Comparison of ENCODE assay signal across 12 cellular contexts in genomic region chr2:8546319-8547283, GRCh38.
DNase-seq lines count a peak whose midpoint lies in the region; ATAC-seq and TF ChIP-seq lines count a peak whose summit lies in the region.
"Had no signal": no experiment of that assay in that cellular context is flagged by ENCODE, and none has a peak within 500 bp of the region (broad histone marks: within the 10 kb centered on the region; RNA-seq: fewer than 3 reads in every experiment).

No MANE protein-coding gene starts in this region.

- TF ChIP-seq CTCF in endodermal cell (conservative IDR thresholded peaks at IDR 0.05) (no peak), upper lobe of left lung (IDR thresholded peaks at IDR 0.05) (no peak), glutamatergic neuron (IDR thresholded peaks at IDR 0.05; ENCODE audit: partially characterized antibody, unreplicated experiment) (no peak), osteocyte (IDR thresholded peaks at IDR 0.05) (no peak)

- H3K4me3 Mint-ChIP-seq in endodermal cell, result no peak overlapping the region
- no peak overlapping the region for H3K4me3 Mint-ChIP-seq in glutamatergic neuron (ENCODE audit: unreplicated experiment)
- H3K4me3 Mint-ChIP-seq in osteocyte (ENCODE audit: unreplicated experiment), result no peak overlapping the region
- H3K4me3 Mint-ChIP-seq: CD4-positive, alpha-beta T cell had no signal

- H3K4me3 ChIP-seq in endodermal cell (ENCODE audit: low read length), result no peak overlapping the region
- no peak overlapping the region for H3K4me3 ChIP-seq in upper lobe of left lung
- H3K4me3 ChIP-seq: transverse colon had no signal

- no peaks in the 10 kb centered on the region for H3K9me3 ChIP-seq in endodermal cell (ENCODE audit: control insufficient read depth, low read length)
- no peaks in the 10 kb centered on the region for H3K9me3 ChIP-seq in upper lobe of left lung
- H3K9me3 ChIP-seq: transverse colon had no signal

- intact Hi-C loops in Right ventricle myocardium superior (cut with DNase I) (loop anchor here (10.0 kb wide), 1 partner anchor 68 kb away; no protein-coding TSS in a partner anchor), cardiac septum (cut with DNase I) (no loop called here)

- H3K9me3 Mint-ChIP-seq in endodermal cell, result no peaks in the 10 kb centered on the region
- peaks cover 7% of the 10 kb centered on the region for H3K9me3 Mint-ChIP-seq in glutamatergic neuron (ENCODE audit: unreplicated experiment)
- no peaks in the 10 kb centered on the region for H3K9me3 Mint-ChIP-seq in osteocyte (ENCODE audit: unreplicated experiment)
- H3K9me3 Mint-ChIP-seq: CD4-positive, alpha-beta T cell had no signal

- no peaks in the 10 kb centered on the region for H3K27me3 ChIP-seq in endodermal cell (ENCODE audit: control insufficient read depth, insufficient read depth, low read length, poor library complexity, severe bottlenecking)
- H3K27me3 ChIP-seq in upper lobe of left lung, result no peaks in the 10 kb centered on the region
- H3K27me3 ChIP-seq: transverse colon had no signal

- peaks cover 3% of the 10 kb centered on the region for H3K27me3 Mint-ChIP-seq in endodermal cell (ENCODE audit: insufficient read depth)
- H3K27me3 Mint-ChIP-seq in glutamatergic neuron (ENCODE audit: unreplicated experiment), result peaks cover 7% of the 10 kb centered on the region
- H3K27me3 Mint-ChIP-seq in osteocyte (ENCODE audit: unreplicated experiment), result no peaks in the 10 kb centered on the region
- H3K27me3 Mint-ChIP-seq: CD4-positive, alpha-beta T cell had no signal

- H3K4me1 Mint-ChIP-seq in endodermal cell (peaks cover 12% of the 10 kb centered on the region), glutamatergic neuron (ENCODE audit: low read depth, unreplicated experiment) (peaks cover 11% of the 10 kb centered on the region), osteocyte (ENCODE audit: unreplicated experiment) (peaks cover 15% of the 10 kb centered on the region)

- 90 to 92% methylated on average over 23 to 25 of the region's 25 CpGs for WGBS in endodermal cell (ENCODE audit: insufficient coverage in 1 of 2, insufficient read length in 1 of 2), 2 experiments
- WGBS in upper lobe of left lung, 2 donors, result 77 to 85% methylated on average over 24 to 25 of the region's 25 CpGs

- H3K9ac ChIP-seq in endodermal cell (ENCODE audit: extremely low read depth, low read length, poor library complexity, severe bottlenecking), result no peak overlapping the region

- peak; percentile 48 for ATAC-seq in Right ventricle myocardium superior (ENCODE audit: poor library complexity)
- no peak for ATAC-seq in upper lobe of left lung (ENCODE audit: low FRiP score in 2 of 2)

- no peak for DNase-seq in Right ventricle myocardium superior
- no peak for DNase-seq in cardiac septum (ENCODE audit: low spot score)
- DNase-seq in SKM-1 (lab: John Stamatoyannopoulos, UW; ENCODE audit: unreplicated experiment), result peak; percentile 82
- peak; percentile 30 for DNase-seq in endodermal cell
- no peak for DNase-seq in upper lobe of left lung
- DNase-seq in activated gamma-delta T cell treated with Interleukin-2 at 50 U/mL for 16 hours, result no peak
- no peak for DNase-seq in glutamatergic neuron
- no peak for DNase-seq in osteocyte (ENCODE audit: extremely low spot score, unreplicated experiment)
- DNase-seq: NCI-H2081; stimulated activated CD4-positive, alpha-beta T cell treated with anti-CD3 and anti-CD28 coated beads, Interleukin-4, amount 100 ng/mL, for 24 hours had no signal

- no peaks in the 10 kb centered on the region for H3K36me3 ChIP-seq in endodermal cell (ENCODE audit: control insufficient read depth, insufficient read depth, low read length)
- no peaks in the 10 kb centered on the region for H3K36me3 ChIP-seq in upper lobe of left lung
- H3K36me3 ChIP-seq: transverse colon had no signal

- no peak overlapping the region for H3K27ac Mint-ChIP-seq in endodermal cell
- no peak overlapping the region for H3K27ac Mint-ChIP-seq in glutamatergic neuron (ENCODE audit: unreplicated experiment)
- H3K27ac Mint-ChIP-seq in osteocyte (ENCODE audit: unreplicated experiment), result no peak overlapping the region
- H3K27ac Mint-ChIP-seq: CD4-positive, alpha-beta T cell had no signal

- no peak for TF ChIP-seq POLR2A in upper lobe of left lung (IDR thresholded peaks at IDR 0.05)

- H3K4me1 ChIP-seq in endodermal cell (ENCODE audit: control insufficient read depth, insufficient read depth, low read length) (no peaks in the 10 kb centered on the region), upper lobe of left lung (peaks cover 6 to 36% (median 20%) of the 10 kb centered on the region in 4 donors)

- no peak for TF ChIP-seq EP300 in upper lobe of left lung (IDR thresholded peaks at IDR 0.05)

- H3K36me3 Mint-ChIP-seq in endodermal cell (ENCODE audit: low read depth), result no peaks in the 10 kb centered on the region
- H3K36me3 Mint-ChIP-seq in glutamatergic neuron (ENCODE audit: unreplicated experiment), result no peaks in the 10 kb centered on the region
- H3K36me3 Mint-ChIP-seq in osteocyte (ENCODE audit: unreplicated experiment), result no peaks in the 10 kb centered on the region

- H3K27ac ChIP-seq in endodermal cell (ENCODE audit: low read depth, low read length) (no peak overlapping the region), upper lobe of left lung (peak overlapping the region in 3 of 4 donors; percentile 12 to 81 (median 55))
- H3K27ac ChIP-seq: transverse colon had no signal

Comparison
In these comparisons a context has a peak if more than half of its experiments do, and no peak if none do; other contexts are left out.
1. DNase-seq: peak in SKM-1 (single experiment) and endodermal cell (single experiment); none in Right ventricle myocardium superior (single experiment), cardiac septum (single experiment), upper lobe of left lung (0 of 2), activated gamma-delta T cell treated with Interleukin-2 at 50 U/mL for 16 hours (single experiment), glutamatergic neuron (single experiment) and osteocyte (single experiment).